18 cellular contexts compared by ENCODE assay signal in the genomic region with DNA sequence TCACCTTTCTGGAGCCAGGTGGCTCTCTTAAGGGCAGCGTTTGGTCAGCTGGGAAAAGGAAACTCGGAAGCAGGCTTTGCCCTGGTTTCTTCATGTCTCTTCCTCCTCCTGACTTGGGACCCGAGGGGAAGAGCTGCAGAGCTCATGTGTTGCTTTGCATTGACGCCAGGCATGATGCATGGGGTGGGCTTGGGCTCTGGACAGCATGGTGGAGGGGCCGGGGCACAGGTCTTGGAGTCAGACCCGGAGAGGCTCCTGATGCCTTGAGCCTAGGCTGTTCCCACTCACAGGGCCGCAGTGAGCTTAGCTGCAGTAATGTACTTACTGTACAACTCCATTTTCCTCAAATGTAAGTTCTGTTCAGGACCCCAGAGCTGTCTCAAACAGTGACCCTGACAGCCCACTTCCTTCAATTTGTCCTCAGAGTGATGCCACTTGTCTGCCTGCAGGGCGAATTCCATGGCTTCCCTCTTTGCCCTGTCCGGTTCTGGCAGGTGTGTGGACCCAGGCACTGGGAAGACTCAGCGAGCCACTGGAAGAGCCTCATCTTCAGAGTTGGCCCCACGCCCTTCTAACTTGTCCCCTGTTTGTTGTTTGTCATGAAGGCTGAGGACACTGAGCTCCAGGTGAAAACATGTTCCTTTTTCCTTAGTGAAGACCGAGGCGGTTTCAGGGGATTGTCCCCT.
"Had no signal": no experiment of that assay in that cellular context is flagged by ENCODE, and none has a peak within 500 bp of the region (broad histone marks: within the 10 kb centered on the region; RNA-seq: fewer than 3 reads in every experiment).

No MANE protein-coding gene starts in this region.

- ATAC-seq: gastrocnemius medialis; heart right ventricle; left lobe of liver; mucosa of descending colon; naive thymus-derived CD8-positive, alpha-beta T cell had no signal

- DNase-seq: cortex of kidney; effector memory CD4-positive, alpha-beta T cell; gastrocnemius medialis; heart right ventricle; hypothalamus; mammary epithelial cell; mucosa of descending colon; naive thymus-derived CD8-positive, alpha-beta T cell; small intestine; stimulated activated CD4-positive, alpha-beta T cell treated with anti-CD3 and anti-CD28 coated beads, Interleukin-2, amount 100 ng/mL, for 48 hours; stimulated activated naive CD4-positive, alpha-beta T cell treated with Interleukin-2 at 50 U/mL for 16 hours; uterus had no signal

- H3K9me3 Mint-ChIP-seq: naive thymus-derived CD8-positive, alpha-beta T cell; type B pancreatic cell had no signal

- H3K4me3 ChIP-seq: esophagus muscularis mucosa, gastrocnemius medialis, heart right ventricle, mucosa of descending colon, right atrium auricular region, uterus had no signal

- H3K36me3 ChIP-seq: neutrophil, uterus had no signal

- H3K27me3 ChIP-seq: esophagus muscularis mucosa, gastrocnemius medialis, heart right ventricle, neutrophil, right atrium auricular region, uterus had no signal

- H3K4me1 ChIP-seq: uterus had no signal

- H3K4me3 Mint-ChIP-seq: naive thymus-derived CD8-positive, alpha-beta T cell; type B pancreatic cell had no signal

- H3K27me3 Mint-ChIP-seq: naive thymus-derived CD8-positive, alpha-beta T cell; type B pancreatic cell had no signal

- H3K27ac Mint-ChIP-seq: type B pancreatic cell had no signal

- H3K9me3 ChIP-seq: esophagus muscularis mucosa, gastrocnemius medialis, heart right ventricle, mucosa of descending colon, neutrophil, right atrium auricular region, uterus had no signal

- H3K27ac ChIP-seq: epithelial cell of prostate, esophagus muscularis mucosa, heart right ventricle, neutrophil, uterus had no signal
